Comparison of ENCODE assay signal across 8 cellular contexts in the genomic region with DNA sequence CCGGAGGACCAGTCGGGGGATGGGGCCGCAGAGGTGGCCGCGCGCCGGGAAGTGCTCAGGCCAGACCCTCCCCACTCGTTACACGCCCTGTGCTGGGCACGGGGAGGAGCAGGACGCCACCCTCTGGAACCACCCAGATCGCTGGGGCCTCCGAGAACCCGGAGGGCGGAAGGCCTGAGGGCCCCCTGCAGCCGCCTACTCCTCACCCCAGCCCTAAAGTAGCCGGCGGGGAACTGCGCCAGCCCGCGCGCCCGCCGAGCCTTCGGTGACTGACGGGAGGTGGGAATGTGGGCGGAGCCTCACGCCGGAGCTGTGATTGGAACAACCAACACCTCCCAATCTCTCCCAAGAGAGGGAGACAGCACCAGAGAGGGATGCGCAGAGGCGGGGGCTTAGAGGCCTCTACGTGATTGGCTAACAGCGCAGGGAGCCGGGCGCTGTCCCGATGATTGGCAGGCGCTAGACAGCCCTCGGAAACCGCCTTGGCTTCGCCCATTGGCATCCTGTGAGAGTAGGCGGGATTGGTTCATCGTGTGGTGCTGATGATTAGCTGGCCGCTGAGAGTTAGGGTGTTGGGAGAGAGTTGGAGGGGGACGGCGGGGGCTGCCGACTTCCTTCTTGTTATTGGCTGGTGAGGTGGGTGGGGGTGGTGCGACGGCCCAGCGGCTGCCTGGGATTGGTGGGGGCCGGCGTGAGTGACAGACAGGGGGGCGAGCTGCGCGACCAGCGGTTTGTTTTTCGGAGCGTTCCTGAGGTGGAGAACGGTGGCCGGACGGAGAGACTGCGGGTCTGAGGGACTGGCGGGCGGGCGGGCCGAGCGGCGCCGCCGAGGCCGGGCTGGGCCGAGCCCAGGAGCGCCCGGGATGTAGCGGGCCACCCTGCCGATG. TPM values are rescaled to one million over a fixed set of nuclear protein-coding genes. Genes with fewer than 3 reads are reported as not detected.
DNase-seq lines count a peak whose midpoint lies in the region; ATAC-seq and TF ChIP-seq lines count a peak whose summit lies in the region.

Gene MAP3K3, plus strand, starts transcription at position 734 of the 887 bp plus-strand sequence. CDS start 343 bp downstream, outside the sequence.

- H3K9me2 ChIP-seq in PC-9 (ENCODE audit: insufficient read depth): no peaks in the 10 kb centered on the region

- no TSS peak for BruUV-seq in PC-9 (replicated peaks; lab: Mats Ljungman, UMichigan)

- POLR2A ChIA-PET in PC-9 (lab: Charles Lee; ENCODE audit: unreplicated experiment): interaction anchor here (0.5 to 0.9 kb wide), 12 partner anchors 14 to 1758 kb away, joined by 3 to 22 read pairs (median 5); partner anchors contain the start of genes BRIP1, CCDC47 and DDX42

- ATAC-seq in GM21619 (IDR thresholded peaks at IDR 0.05; ENCODE audit: unreplicated experiment) (peak; percentile 90), mucosa of descending colon (peak; percentile 94)

- DNase-seq in DMS53 (lab: John Stamatoyannopoulos, UW) (peak; percentile 99), PC-9 (peak; percentile 99), epithelial cell of prostate (ENCODE audit: low read depth, low spot score) (peak; percentile 99), mucosa of descending colon (peak; percentile 97 to 99 (median 97))
- peak; percentile 100 for DNase-seq in Jurkat, Clone E6-1 (ENCODE audit: low read depth, low spot score)
- DNase-seq in activated T-cell treated with anti-CD3 and anti-CD28 coated beads, Interleukin-2, amount 50 U/mL, for 1 hour: peak; percentile 92
- peak; percentile 92 for DNase-seq in stimulated activated CD8-positive, alpha-beta memory T cell treated with anti-CD3 and anti-CD28 coated beads, Interleukin-4, amount 100 ng/mL, for 24 hours (ENCODE audit: low read depth)

- H3K36me3 ChIP-seq in PC-9 (ENCODE audit: low read depth) (no peaks in the 10 kb centered on the region), mucosa of descending colon (ENCODE audit: low read depth) (no peaks in the 10 kb centered on the region)

- H3K27ac ChIP-seq in PC-9 (no peak within 1 kb of the TSS), epithelial cell of prostate (peak within 1 kb of the TSS; percentile 47)

- no peaks in the 10 kb centered on the region; the same call in 1 of the 2 replicates for H4K20me1 ChIP-seq in PC-9 (ENCODE audit: insufficient read depth)

- no peaks in the 10 kb centered on the region for H3K27me3 ChIP-seq in PC-9 (ENCODE audit: insufficient read depth, low read depth)

- peak within 1 kb of the TSS; percentile 90 for H3K4me2 ChIP-seq in PC-9

- H3F3A ChIP-seq in PC-9 (ENCODE audit: insufficient read depth, low read depth): no peaks in the 10 kb centered on the region

- H3K9me3 ChIP-seq in PC-9 (ENCODE audit: insufficient read depth, low read depth) (no peaks in the 10 kb centered on the region), mucosa of descending colon (no peaks in the 10 kb centered on the region)

- CTCF ChIA-PET in PC-9 (lab: Charles Lee): interaction anchor here (0.6 to 2.3 kb wide), 4 partner anchors 11 to 441 kb away, joined by 3 to 11 read pairs (median 5); no protein-coding TSS in a partner anchor

- TF ChIP-seq CTCF in PC-9 (conservative IDR thresholded peaks at IDR 0.05) (no peak; the same call in 1 of the 2 replicates), mucosa of descending colon (IDR thresholded peaks at IDR 0.05) (peak; percentile 27)

- H3K4me1 ChIP-seq in PC-9 (replicated peaks; ENCODE audit: insufficient read depth) (peaks cover 12% of the 10 kb centered on the region; the same call in 1 of the 2 replicates), mucosa of descending colon (ENCODE audit: low read depth) (peaks cover 11% of the 10 kb centered on the region)

- H2AFZ ChIP-seq in PC-9: peak within 1 kb of the TSS; percentile 84

- intact Hi-C loops in PC-9 (cut with micrococcal nuclease; ENCODE audit: unreplicated experiment) (loop anchor here (2.0 to 5.0 kb wide), 4 partner anchors 55 to 220 kb away; partner anchors contain the start of genes SMARCD2 and STRADA), mucosa of descending colon (cut with DNase I, micrococcal nuclease) (no loop called here)

- peak within 1 kb of the TSS; percentile 72 for H3K4me3 ChIP-seq in Jurkat, Clone E6-1 (ENCODE audit: low read length)
- peak within 1 kb of the TSS; percentile 64 for H3K4me3 ChIP-seq in PC-9
- H3K4me3 ChIP-seq in mucosa of descending colon: peak within 1 kb of the TSS; percentile 63

- 0 out of 2 replicates have a peak, but pooled peaks cover 8% of the 10 kb centered on the region for H3K79me2 ChIP-seq in PC-9 (ENCODE audit: low read depth)

RNA-seq across cellular contexts. Expression of gene MAP3K3, which starts in this region (rescaled TPM):
- 17.8 TPM for polyA plus RNA-seq in Jurkat, Clone E6-1 (2012; ENCODE audit: insufficient read depth, insufficient read length)
- 12.9 and 14.1 TPM in 2 replicates for total RNA-seq in PC-9 (2021)
- total RNA-seq in mucosa of descending colon: 10 to 100 TPM; 13.0 to 54.7 (median 18.5) TPM
